Comparison of ENCODE assay signal across 1 cellular context in the genomic region with DNA sequence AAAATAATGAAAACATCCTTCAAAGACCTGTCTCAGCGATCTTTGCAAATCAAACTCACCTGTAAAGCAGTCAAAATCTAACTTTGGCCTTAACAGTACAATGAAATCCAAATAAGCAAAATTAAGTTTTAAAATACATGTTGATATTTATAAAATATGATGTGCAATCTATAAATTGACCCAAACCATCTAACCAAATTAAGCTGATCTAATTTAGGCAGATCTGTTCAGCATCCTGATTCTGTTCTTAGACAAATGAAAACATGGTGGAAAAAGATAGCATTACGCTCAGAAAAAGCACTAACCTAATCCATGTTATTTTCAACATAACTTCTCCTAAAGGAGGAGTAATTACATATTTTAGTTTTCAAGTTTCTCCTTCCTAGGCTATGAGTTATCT.
TF ChIP-seq lines count a peak whose summit lies in the region.

No MANE protein-coding gene starts in this region.

TF ChIP-seq in SK-N-SH, 30 proteins besides CTCF, POLR2A, EP300 and RAD21 (continued from another document):
- TF ChIP-seq GATA2 (CRISPR knock-in tag; IDR thresholded peaks at IDR 0.05) (peak; percentile 77), MEF2A (IDR thresholded peaks at IDR 0.05; ENCODE audit: borderline replicate concordance, low read depth) (no peak), FOXJ3 (CRISPR knock-in tag; IDR thresholded peaks at IDR 0.05) (peak; percentile 35; the same call in 1 of the 2 replicates)
